In genomic region chr2:47803363-47803762, GRCh38 we compare ENCODE assay signal across 20 cellular contexts. TPM values are rescaled to one million over a fixed set of nuclear protein-coding genes. Genes with fewer than 3 reads are reported as not detected.
A peak's percentile ranks its signal among the peaks of the same experiment; 100 is the strongest.
DNase-seq lines count a peak whose midpoint lies in the region; ATAC-seq, FAIRE-seq and TF ChIP-seq lines count a peak whose summit lies in the region.
"Had no signal": no experiment of that assay in that cellular context is flagged by ENCODE, and none has a peak within 500 bp of the region (broad histone marks: within the 10 kb centered on the region; RNA-seq: fewer than 3 reads in every experiment).

No MANE protein-coding gene starts in this region.

- peaks cover 43 to 96% of the 10 kb centered on the region in 2 experiments for H3K36me3 ChIP-seq in HepG2 (replicated peaks in 1 of 2; ENCODE audit: control insufficient read depth in 1 of 2, insufficient read depth in 2 of 2, low read length in 2 of 2)
- peaks cover 0 to 89% (median 39%) of the 10 kb centered on the region in 4 donors for H3K36me3 ChIP-seq in right lobe of liver

- no peak for TF ChIP-seq POLR2A in HepG2 (IDR thresholded peaks at IDR 0.05; ENCODE audit: insufficient read depth in 1 of 2, low read depth in 2 of 2, low read length in 2 of 2)
- no peak for TF ChIP-seq POLR2A in right lobe of liver (IDR thresholded peaks at IDR 0.05)

- CTCF ChIA-PET in HepG2 (lab: Yijun Ruan, JAX; ENCODE audit: low intra/inter-chr PET ratio, low total read pairs) = no interaction called here

- ATAC-seq in HepG2 = no peak
- no peak for ATAC-seq in right lobe of liver
- no peak for ATAC-seq in stimulated activated naive B cell treated with anti-CD40 and anti-IgM and Interleukin-4, amounts not matched to agents 10 μg/mL and 1 μg/mL and 100 μg/mL, for 72 hours (replicated peaks)
- no peak for ATAC-seq in GM21515 (IDR thresholded peaks at IDR 0.05; ENCODE audit: unreplicated experiment)

- H3K36me3 Mint-ChIP-seq in endothelial cell (ENCODE audit: low read depth, unreplicated experiment) = peaks cover 68% of the 10 kb centered on the region
- H3K36me3 Mint-ChIP-seq in stimulated activated naive B cell treated with anti-CD40 and anti-IgM and Interleukin-4, amounts not matched to agents 10 μg/mL and 1 μg/mL and 100 μg/mL, for 72 hours = peaks cover 56 to 69% of the 10 kb centered on the region in 2 donors

- H3K9me3 ChIP-seq in HepG2 (ENCODE audit: low read length) (peaks cover 7% of the 10 kb centered on the region; the same call in 1 of the 2 replicates), right lobe of liver (peaks cover 0 to 10% (median 0%) of the 10 kb centered on the region in 4 donors)

- DNase-seq in NCI-H82 (lab: John Stamatoyannopoulos, UW) = peak; percentile 20
- DNase-seq in NCI-H82 treated with DMSO at 0.1 percent for 48 hours (lab: John Stamatoyannopoulos, UW; ENCODE audit: unreplicated experiment) = no peak
- DNase-seq in HepG2 (ENCODE audit: low spot score) = no peak
- DNase-seq in right lobe of liver = no peak
- DNase-seq in endothelial cell (ENCODE audit: low spot score) = no peak
- no peak for DNase-seq in stimulated activated naive B cell treated with anti-CD40 and anti-IgM and Interleukin-4, amounts not matched to agents 10 μg/mL and 1 μg/mL and 100 μg/mL, for 72 hours
- DNase-seq in AML-193 (lab: John Stamatoyannopoulos, UW) = no peak
- DNase-seq: C1 segment of cervical spinal cord; CD8-positive, alpha-beta memory T cell; DMS79 treated with DMSO at 0.1 percent for 48 hours; MV-4-11; NCI-H187 treated with DMSO at 0.1 percent for 48 hours; NCI-H748 treated with DMSO at 0.1 percent for 48 hours; OCI-M1; SHP77; SK-N-SH had no signal

- intact Hi-C loops in HepG2 (cut with micrococcal nuclease; ENCODE audit: unreplicated experiment) (no loop called here), right lobe of liver (cut with DNase I) (no loop called here)

- H3K4me1 ChIP-seq in HepG2 (ENCODE audit: insufficient read depth, low read length) (no peaks in the 10 kb centered on the region), right lobe of liver (no peaks in the 10 kb centered on the region)

- H3K4me3 ChIP-seq in HepG2 (replicated peaks in 1 of 3; ENCODE audit: insufficient read depth in 1 of 3, low read depth in 2 of 3, low read length in 3 of 3) = no peak overlapping the region
- no peak overlapping the region for H3K4me3 ChIP-seq in right lobe of liver

- TF ChIP-seq EP300 in HepG2 (IDR thresholded peaks at IDR 0.05; ENCODE audit: low read depth in 2 of 2, low read length in 2 of 2) (no peak), HepG2 (CRISPR knock-in tag; IDR thresholded peaks at IDR 0.05; ENCODE audit: borderline replicate concordance) (no peak)

- 97% methylated on average over 7 of the region's 7 CpGs for WGBS in HepG2 (ENCODE audit: low lambda C conversion rate)
- WGBS in right lobe of liver (ENCODE audit: insufficient coverage, low coverage, low lambda C conversion rate, missing lambda C conversion rate) = 99% methylated on average over 7 of the region's 7 CpGs

- no peak for FAIRE-seq in HepG2 (lab: Jason Lieb, UNC)
- FAIRE-seq: D721Med, H1 had no signal

- H3K4me3 Mint-ChIP-seq in endothelial cell (ENCODE audit: unreplicated experiment) = peak overlapping the region; percentile 86
- H3K4me3 Mint-ChIP-seq in stimulated activated naive B cell treated with anti-CD40 and anti-IgM and Interleukin-4, amounts not matched to agents 10 μg/mL and 1 μg/mL and 100 μg/mL, for 72 hours = peak overlapping the region in 1 of 2 donors; percentile 23
- H3K4me3 Mint-ChIP-seq: CD8-positive, alpha-beta memory T cell had no signal

- H3K4me2 ChIP-seq in HepG2 (ENCODE audit: low read depth, low read length) = no peak overlapping the region
- H3K4me2 ChIP-seq: KMS-11, SK-N-SH had no signal

- H3K27ac Mint-ChIP-seq in endothelial cell (ENCODE audit: unreplicated experiment) = no peak overlapping the region
- peak overlapping the region; percentile 82 for H3K27ac Mint-ChIP-seq in stimulated activated naive B cell treated with anti-CD40 and anti-IgM and Interleukin-4, amounts not matched to agents 10 μg/mL and 1 μg/mL and 100 μg/mL, for 72 hours

- no peaks in the 10 kb centered on the region for H3K79me2 ChIP-seq in HepG2 (ENCODE audit: insufficient read depth, low read length)

- no peak for TF ChIP-seq RAD21 in HepG2 (CRISPR knock-in tag; IDR thresholded peaks at IDR 0.05)

- H3K9me3 Mint-ChIP-seq in endothelial cell (ENCODE audit: unreplicated experiment) = no peaks in the 10 kb centered on the region
- peaks cover 4 to 8% of the 10 kb centered on the region in 2 donors for H3K9me3 Mint-ChIP-seq in stimulated activated naive B cell treated with anti-CD40 and anti-IgM and Interleukin-4, amounts not matched to agents 10 μg/mL and 1 μg/mL and 100 μg/mL, for 72 hours

- POLR2A ChIA-PET in HepG2 (lab: Yijun Ruan, JAX) = no interaction called here

- in situ Hi-C loops in HepG2 (cut with HindIII; ENCODE audit: extremely low pct_ligation_motif_present, low pct_unique_long_range_greater_than_20kb) = no loop called here

- H3K27ac ChIP-seq in HepG2 (ENCODE audit: extremely low read length, insufficient read depth, low read length) (no peak overlapping the region), right lobe of liver (no peak overlapping the region)
- H3K27ac ChIP-seq: KMS-11 had no signal

- peaks cover 14% of the 10 kb centered on the region for H3K4me1 Mint-ChIP-seq in endothelial cell (ENCODE audit: unreplicated experiment)
- peaks cover 8 to 12% of the 10 kb centered on the region in 2 donors for H3K4me1 Mint-ChIP-seq in stimulated activated naive B cell treated with anti-CD40 and anti-IgM and Interleukin-4, amounts not matched to agents 10 μg/mL and 1 μg/mL and 100 μg/mL, for 72 hours

- H3K9ac ChIP-seq in HepG2 (ENCODE audit: insufficient read depth, low read depth, low read length) = no peak overlapping the region
- H3K9ac ChIP-seq: KMS-11, SK-N-SH had no signal

- no TSS peak for BruUV-seq in HepG2 (replicated peaks; lab: Mats Ljungman, UMichigan)

- H3K27me3 ChIP-seq in HepG2 (ENCODE audit: control insufficient read depth in 1 of 2, insufficient read depth in 2 of 2, low read length in 2 of 2) (no peaks in the 10 kb centered on the region), right lobe of liver (no peaks in the 10 kb centered on the region)

- no peaks in the 10 kb centered on the region; the same call in 1 of the 2 replicates for H4K20me1 ChIP-seq in HepG2 (ENCODE audit: insufficient read depth, low read length)

- no peak overlapping the region for H2AFZ ChIP-seq in HepG2 (ENCODE audit: low read length)

- TF ChIP-seq CTCF in HepG2 (CRISPR knock-in tag; IDR thresholded peaks at IDR 0.05) (no peak), right lobe of liver (IDR thresholded peaks at IDR 0.05) (no peak), endothelial cell (IDR thresholded peaks at IDR 0.05; ENCODE audit: unreplicated experiment) (no peak)

- H3K27me3 Mint-ChIP-seq in endothelial cell (ENCODE audit: unreplicated experiment) = no peaks in the 10 kb centered on the region
- H3K27me3 Mint-ChIP-seq in stimulated activated naive B cell treated with anti-CD40 and anti-IgM and Interleukin-4, amounts not matched to agents 10 μg/mL and 1 μg/mL and 100 μg/mL, for 72 hours = no peaks in the 10 kb centered on the region
- H3K27me3 Mint-ChIP-seq: CD8-positive, alpha-beta memory T cell had no signal

TF ChIP-seq in HepG2, 621 proteins besides CTCF, POLR2A, EP300 and RAD21:
- TF ChIP-seq POLR2AphosphoS2 (IDR thresholded peaks at IDR 0.05; ENCODE audit: low read depth, low read length) = 0 out of 2 replicates have a peak, but pooled peaks have one; percentile 68
- TF ChIP-seq ZNF446 (CRISPR knock-in tag; IDR thresholded peaks at IDR 0.05) = no peak
TF ChIP-seq in HepG2: peak in this region for 1.

RNA-seq across cellular contexts. Expression of gene MSH6, which starts 20.4 kb away (rescaled TPM):
- total RNA-seq in HepG2 (2016; rRNA removed; fragmentation: Illumina TruSeq; extraction: Trizol) = 113 and 168 TPM in 2 replicates
- 5.9 and 6.7 TPM in 2 replicates for total RNA-seq in HepG2 (2016; cell fraction: cytosol; rRNA removed; fragmentation: Illumina TruSeq; extraction: Trizol; ENCODE audit: low read depth)
- total RNA-seq in HepG2 (2016; cell fraction: insoluble cytoplasmic fraction; rRNA removed; fragmentation: Illumina TruSeq; extraction: Trizol) = 111 and 163 TPM in 2 replicates
- 14.7 and 15.3 TPM in 2 replicates for total RNA-seq in HepG2 (2016; cell fraction: membrane; rRNA removed; fragmentation: Illumina TruSeq; extraction: Trizol)
- 64.0 and 69.2 TPM in 2 replicates for total RNA-seq in HepG2 (2016; cell fraction: nucleus; rRNA removed; fragmentation: Illumina TruSeq; extraction: Trizol)
- polyA plus RNA-seq in HepG2 (2011; rRNA removed) = 18.1 and 20.8 TPM in 2 replicates
- polyA plus RNA-seq in HepG2 (2011; cell fraction: cytosol; rRNA removed) = 9.8 and 13.1 TPM in 2 replicates
- polyA plus RNA-seq in HepG2 (2011; cell fraction: nucleus; rRNA removed) = 12.9 and 13.6 TPM in 2 replicates
- polyA plus RNA-seq in HepG2 (2012) = 27.8 and 54.9 TPM in 2 replicates
- polyA plus RNA-seq in HepG2 (2016; cell fraction: cytosol; fragmentation: Illumina TruSeq; extraction: Trizol; ENCODE audit: low read depth) = 0.76 and 1.1 TPM in 2 replicates
- polyA plus RNA-seq in HepG2 (2016; cell fraction: insoluble cytoplasmic fraction; fragmentation: Illumina TruSeq; extraction: Trizol; ENCODE audit: low read depth) = 91.7 and 97.3 TPM in 2 replicates
- polyA plus RNA-seq in HepG2 (2016; cell fraction: membrane; fragmentation: Illumina TruSeq; extraction: Trizol; ENCODE audit: low read depth) = 2.1 and 3.5 TPM in 2 replicates
- 63.1 and 63.5 TPM in 2 replicates for polyA plus RNA-seq in HepG2 (2016; cell fraction: nucleus; fragmentation: Illumina TruSeq; extraction: Trizol; ENCODE audit: insufficient read depth, low read depth)
- 14.9 and 32.3 TPM in 2 replicates for polyA minus RNA-seq in HepG2 (2011; rRNA and poly(A)+ RNA removed; ENCODE audit: low replicate concordance)
- polyA minus RNA-seq in HepG2 (2011; cell fraction: cytosol; rRNA and poly(A)+ RNA removed) = 31.4 and 36.9 TPM in 2 replicates
- 36.4 and 40.2 TPM in 2 replicates for polyA minus RNA-seq in HepG2 (2011; cell fraction: nucleus; rRNA and poly(A)+ RNA removed)
- total RNA-seq in right lobe of liver = 10 to 100 TPM; 19.7 to 34.7 (median 23.0) TPM
- total RNA-seq in endothelial cell (ENCODE audit: unreplicated experiment) = 82.0 TPM
